ENCODE assay signal across 1 cellular context in genomic region chr2:101737478-101738240, GRCh38.
TF ChIP-seq lines count a peak whose summit lies in the region.

No MANE protein-coding gene starts in this region.

TF ChIP-seq in HepG2, 621 proteins besides CTCF, POLR2A, EP300 and RAD21:
- TF ChIP-seq, protein P1, sequence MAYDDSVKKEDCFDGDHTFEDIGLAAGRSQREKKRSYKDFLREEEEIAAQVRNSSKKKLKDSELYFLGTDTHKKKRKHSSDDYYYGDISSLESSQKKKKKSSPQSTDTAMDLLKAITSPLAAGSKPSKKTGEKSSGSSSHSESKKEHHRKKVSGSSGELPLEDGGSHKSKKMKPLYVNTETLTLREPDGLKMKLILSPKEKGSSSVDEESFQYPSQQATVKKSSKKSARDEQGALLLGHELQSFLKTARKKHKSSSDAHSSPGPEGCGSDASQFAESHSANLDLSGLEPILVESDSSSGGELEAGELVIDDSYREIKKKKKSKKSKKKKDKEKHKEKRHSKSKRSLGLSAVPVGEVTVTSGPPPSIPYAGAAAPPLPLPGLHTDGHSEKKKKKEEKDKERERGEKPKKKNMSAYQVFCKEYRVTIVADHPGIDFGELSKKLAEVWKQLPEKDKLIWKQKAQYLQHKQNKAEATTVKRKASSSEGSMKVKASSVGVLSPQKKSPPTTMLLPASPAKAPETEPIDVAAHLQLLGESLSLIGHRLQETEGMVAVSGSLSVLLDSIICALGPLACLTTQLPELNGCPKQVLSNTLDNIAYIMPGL (CRISPR knock-in tag; IDR thresholded peaks at IDR 0.05; ENCODE audit: borderline replicate concordance in 1 of 2, low read depth in 1 of 2), result 0 out of 4 replicates have a peak, but pooled peaks of 1 of the 2 experiments have one; percentile 13
- TF ChIP-seq, protein P2, sequence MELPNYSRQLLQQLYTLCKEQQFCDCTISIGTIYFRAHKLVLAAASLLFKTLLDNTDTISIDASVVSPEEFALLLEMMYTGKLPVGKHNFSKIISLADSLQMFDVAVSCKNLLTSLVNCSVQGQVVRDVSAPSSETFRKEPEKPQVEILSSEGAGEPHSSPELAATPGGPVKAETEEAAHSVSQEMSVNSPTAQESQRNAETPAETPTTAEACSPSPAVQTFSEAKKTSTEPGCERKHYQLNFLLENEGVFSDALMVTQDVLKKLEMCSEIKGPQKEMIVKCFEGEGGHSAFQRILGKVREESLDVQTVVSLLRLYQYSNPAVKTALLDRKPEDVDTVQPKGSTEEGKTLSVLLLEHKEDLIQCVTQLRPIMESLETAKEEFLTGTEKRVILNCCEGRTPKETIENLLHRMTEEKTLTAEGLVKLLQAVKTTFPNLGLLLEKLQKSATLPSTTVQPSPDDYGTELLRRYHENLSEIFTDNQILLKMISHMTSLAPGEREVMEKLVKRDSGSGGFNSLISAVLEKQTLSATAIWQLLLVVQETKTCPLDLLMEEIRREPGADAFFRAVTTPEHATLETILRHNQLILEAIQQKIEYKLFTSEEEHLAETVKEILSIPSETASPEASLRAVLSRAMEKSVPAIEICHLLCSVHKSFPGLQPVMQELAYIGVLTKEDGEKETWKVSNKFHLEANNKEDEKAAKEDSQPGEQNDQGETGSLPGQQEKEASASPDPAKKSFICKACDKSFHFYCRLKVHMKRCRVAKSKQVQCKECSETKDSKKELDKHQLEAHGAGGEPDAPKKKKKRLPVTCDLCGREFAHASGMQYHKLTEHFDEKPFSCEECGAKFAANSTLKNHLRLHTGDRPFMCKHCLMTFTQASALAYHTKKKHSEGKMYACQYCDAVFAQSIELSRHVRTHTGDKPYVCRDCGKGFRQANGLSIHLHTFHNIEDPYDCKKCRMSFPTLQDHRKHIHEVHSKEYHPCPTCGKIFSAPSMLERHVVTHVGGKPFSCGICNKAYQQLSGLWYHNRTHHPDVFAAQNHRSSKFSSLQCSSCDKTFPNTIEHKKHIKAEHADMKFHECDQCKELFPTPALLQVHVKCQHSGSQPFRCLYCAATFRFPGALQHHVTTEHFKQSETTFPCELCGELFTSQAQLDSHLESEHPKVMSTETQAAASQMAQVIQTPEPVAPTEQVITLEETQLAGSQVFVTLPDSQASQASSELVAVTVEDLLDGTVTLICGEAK (IDR thresholded peaks at IDR 0.05), result peak; percentile 57
- TF ChIP-seq, protein P2 (CRISPR knock-in tag; IDR thresholded peaks at IDR 0.05), result no peak
- TF ChIP-seq GABPB1 (CRISPR knock-in tag; IDR thresholded peaks at IDR 0.05), result no peak
- 0 out of 2 replicates have a peak, but pooled peaks have one; percentile 34 for TF ChIP-seq KLF9 (CRISPR knock-in tag; IDR thresholded peaks at IDR 0.05; ENCODE audit: low read depth)
- 0 out of 2 replicates have a peak, but pooled peaks have one; percentile 9 for TF ChIP-seq POGZ (CRISPR knock-in tag; IDR thresholded peaks at IDR 0.05)
